Comparison of ENCODE assay signal across 8 cellular contexts in the genomic region with DNA sequence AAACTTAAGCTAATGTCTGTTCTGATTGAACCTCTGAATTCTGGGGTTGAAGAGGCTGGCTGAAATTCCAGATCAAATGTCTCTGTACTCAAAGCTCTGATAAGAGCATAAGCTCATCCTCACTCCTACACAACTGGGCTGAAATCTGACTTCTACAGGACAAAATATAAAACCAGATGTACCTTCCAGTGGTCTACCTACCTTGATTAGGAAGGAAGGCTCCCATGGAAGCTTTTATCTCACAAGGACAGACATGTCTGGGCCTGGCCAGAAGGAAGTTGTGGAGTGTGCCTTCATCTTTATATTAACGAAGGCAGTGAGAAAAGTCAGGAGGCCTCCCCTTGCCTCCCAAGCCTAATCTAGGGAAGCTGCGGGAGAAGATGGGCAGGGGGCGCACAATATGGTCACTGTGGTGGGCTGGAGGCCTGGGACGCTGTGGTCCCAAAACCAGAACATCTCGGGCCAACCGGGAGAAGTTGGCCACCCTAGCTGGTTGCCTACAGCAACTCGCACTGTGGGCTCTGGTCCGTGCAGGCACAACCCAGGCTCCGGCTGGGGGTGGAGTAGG. TPM values are rescaled to one million over a fixed set of nuclear protein-coding genes. Genes with fewer than 3 reads are reported as not detected.
A peak's percentile ranks its signal among the peaks of the same experiment; 100 is the strongest.
DNase-seq lines count a peak whose midpoint lies in the region; ATAC-seq, FAIRE-seq and TF ChIP-seq lines count a peak whose summit lies in the region.

No MANE protein-coding gene starts in this region.

- H3K4me3 ChIP-seq in heart right ventricle (peak overlapping the region; percentile 3 to 92 (median 78)), epithelial cell of esophagus (ENCODE audit: low read length) (peak overlapping the region; percentile 60), parathyroid adenoma (ENCODE audit: low read depth, low read length) (peak overlapping the region; percentile 96)

- no peaks in the 10 kb centered on the region for H3K79me2 ChIP-seq in parathyroid adenoma

- intact Hi-C loops in heart right ventricle (cut with DNase I) (loop anchor here in 9 of 10 donors (1.0 to 10.0 kb wide), 8 partner anchors 80 to 147 kb away; a partner anchor contains a TSS), Right ventricle myocardium inferior (cut with DNase I) (loop anchor here (1.0 kb wide), 1 partner anchor 81 kb away; a partner anchor contains a TSS)

- H3K4me2 ChIP-seq in parathyroid adenoma (ENCODE audit: low read length) = peak overlapping the region; percentile 96

- H3K36me3 ChIP-seq in heart right ventricle (peaks cover 0 to 34% (median 8%) of the 10 kb centered on the region in 9 donors), parathyroid adenoma (ENCODE audit: control insufficient read depth, insufficient read depth, low read length) (no peaks in the 10 kb centered on the region)

- ATAC-seq in heart right ventricle (no peak), Right ventricle myocardium inferior (no peak)

- FAIRE-seq in GM19239 (lab: Jason Lieb, UNC) (no peak), RCC 7860 (lab: Jason Lieb, UNC) (no peak)

- H3K9me3 ChIP-seq in heart right ventricle = no peaks in the 10 kb centered on the region
- no peaks in the 10 kb centered on the region for H3K9me3 ChIP-seq in parathyroid adenoma (ENCODE audit: control insufficient read depth, low read length)

- H3K9ac ChIP-seq in parathyroid adenoma = peak overlapping the region; percentile 29

- H3K4me1 ChIP-seq in heart right ventricle = peaks cover 2 to 32% (median 12%) of the 10 kb centered on the region in 9 donors
- H3K4me1 ChIP-seq in parathyroid adenoma = peaks cover 7% of the 10 kb centered on the region

- no peak for DNase-seq in heart right ventricle
- DNase-seq in Right ventricle myocardium inferior (ENCODE audit: missing footprints) = no peak
- DNase-seq in RKO (ENCODE audit: low spot score) = peak; percentile 16
- peak; percentile 58 for DNase-seq in epithelial cell of esophagus (ENCODE audit: low read depth)
- no peak for DNase-seq in NCI-H524 (lab: John Stamatoyannopoulos, UW)
- DNase-seq in GM19239 (ENCODE audit: insufficient read length, low spot score) = no peak
- DNase-seq in RCC 7860 (ENCODE audit: low spot score) = no peak

- TF ChIP-seq CTCF in heart right ventricle (IDR thresholded peaks at IDR 0.05) (no peak), epithelial cell of esophagus (IDR thresholded peaks at IDR 0.05; ENCODE audit: insufficient read depth, low read depth, low read length, missing control alignments) (no peak), parathyroid adenoma (IDR thresholded peaks at IDR 0.05) (no peak)

- H2AFZ ChIP-seq in parathyroid adenoma = peak overlapping the region; percentile 93

- 4 to 6% methylated on average over 9 of the region's 9 CpGs for WGBS in heart right ventricle, 2 donors

- H3K27ac ChIP-seq in heart right ventricle (peak overlapping the region; percentile 91 to 100 (median 96)), parathyroid adenoma (peak overlapping the region; percentile 96)

- no peaks in the 10 kb centered on the region for H3K27me3 ChIP-seq in heart right ventricle
- no peaks in the 10 kb centered on the region for H3K27me3 ChIP-seq in parathyroid adenoma (ENCODE audit: control insufficient read depth, insufficient read depth, low read length)

RNA-seq across cellular contexts. Expression of a gene that starts 55.6 kb away (rescaled TPM):
- total RNA-seq in heart right ventricle (1 to 10 TPM; 1.2 to 5.9 (median 3.8) TPM), Right ventricle myocardium inferior (1.4 TPM)
- 1 to 10 TPM; 1.0 to 3.4 TPM for polyA plus RNA-seq in heart right ventricle

Comparison
In these comparisons a context has a peak if more than half of its experiments do, and no peak if none do; other contexts are left out.
1. DNase-seq: peak in RKO (single experiment) and epithelial cell of esophagus (single experiment); none in heart right ventricle (0 of 2), Right ventricle myocardium inferior (single experiment), NCI-H524 (0 of 2), GM19239 (single experiment) and RCC 7860 (single experiment).
2. Peak in every context shown above with its lines, with median percentiles within 50 percentile points of each other: H3K4me3 ChIP-seq.